14 cellular contexts compared by ENCODE assay signal in genomic region chr2:54341656-54342055, GRCh38.
DNase-seq lines count a peak whose midpoint lies in the region; ATAC-seq and TF ChIP-seq lines count a peak whose summit lies in the region.
"Had no signal": no experiment of that assay in that cellular context is flagged by ENCODE, and none has a peak within 500 bp of the region (broad histone marks: within the 10 kb centered on the region; RNA-seq: fewer than 3 reads in every experiment).

No MANE protein-coding gene starts in this region.

- H3K4me3 ChIP-seq in GM23338 (no peak overlapping the region), PC-3 (ENCODE audit: low read length) (no peak overlapping the region), epithelial cell of proximal tubule (ENCODE audit: low read depth, low read length) (no peak overlapping the region)

- peaks cover 2% of the 10 kb centered on the region; the same call in 1 of the 3 replicates for H3K4me1 Mint-ChIP-seq in GM23338
- H3K4me1 Mint-ChIP-seq in osteocyte (ENCODE audit: unreplicated experiment) = no peaks in the 10 kb centered on the region
- peaks cover 2% of the 10 kb centered on the region for H3K4me1 Mint-ChIP-seq in T-helper 17 cell
- H3K4me1 Mint-ChIP-seq: T-cell had no signal

- peak; percentile 24 for DNase-seq in GM23338 (ENCODE audit: low spot score)
- no peak for DNase-seq in PC-3
- DNase-seq in epithelial cell of proximal tubule (ENCODE audit: low read depth) = no peak
- no peak for DNase-seq in osteocyte (ENCODE audit: extremely low spot score, unreplicated experiment)
- DNase-seq in T-helper 17 cell = no peak
- no peak for DNase-seq in retina
- DNase-seq: activated CD4-positive, alpha-beta T cell treated with anti-CD3 and anti-CD28 coated beads for 1 hour; activated T-cell treated with anti-CD3 and anti-CD28 coated beads for 4 hours; COR-L47; effector memory CD8-positive, alpha-beta T cell; NCI-H1105 treated with DMSO at 0.1 percent for 48 hours; NCI-H774; T-cell had no signal

- ATAC-seq in GM23338 (peak; percentile 41; the same call in 2 of the 3 replicates), PC-3 (no peak), T-helper 17 cell (no peak), HG02884 (IDR thresholded peaks at IDR 0.05; ENCODE audit: unreplicated experiment) (no peak)
- ATAC-seq: effector memory CD8-positive, alpha-beta T cell; T-cell had no signal

- H3K9me2 ChIP-seq in GM23338 (ENCODE audit: insufficient read depth) (no peaks in the 10 kb centered on the region), PC-3 (replicated peaks; ENCODE audit: low read length) (no peaks in the 10 kb centered on the region)

- peak overlapping the region; percentile 7; the same call in 1 of the 2 replicates for H3K27ac Mint-ChIP-seq in GM23338
- H3K27ac Mint-ChIP-seq in osteocyte (ENCODE audit: unreplicated experiment) = no peak overlapping the region
- H3K27ac Mint-ChIP-seq in T-helper 17 cell = no peak overlapping the region
- H3K27ac Mint-ChIP-seq: effector memory CD8-positive, alpha-beta T cell had no signal

- H3K9me3 ChIP-seq in PC-3 (ENCODE audit: low read length) = no peaks in the 10 kb centered on the region
- H3K9me3 ChIP-seq in T-helper 17 cell (ENCODE audit: control insufficient read depth, low read length, poor library complexity, severe bottlenecking) = no peaks in the 10 kb centered on the region

- H3F3A ChIP-seq in GM23338 (replicated peaks; ENCODE audit: low read depth) (no peaks in the 10 kb centered on the region), PC-3 (ENCODE audit: low read length, unreplicated experiment) (no peaks in the 10 kb centered on the region)

- intact Hi-C loops in PC-3 (cut with micrococcal nuclease) = no loop called here

- no peak overlapping the region for H3K9ac ChIP-seq in PC-3 (ENCODE audit: low read length)

- H3K27me3 ChIP-seq in GM23338 (ENCODE audit: insufficient read depth) (no peaks in the 10 kb centered on the region), PC-3 (ENCODE audit: low read length) (peaks cover 30% of the 10 kb centered on the region; the same call in 1 of the 2 replicates)

- H3K36me3 Mint-ChIP-seq in GM23338 (ENCODE audit: low read depth) (no peaks in the 10 kb centered on the region), osteocyte (ENCODE audit: unreplicated experiment) (no peaks in the 10 kb centered on the region), T-helper 17 cell (ENCODE audit: low read depth) (no peaks in the 10 kb centered on the region)
- H3K36me3 Mint-ChIP-seq: T-cell had no signal

- H3K9me3 Mint-ChIP-seq in GM23338 (no peaks in the 10 kb centered on the region), osteocyte (ENCODE audit: unreplicated experiment) (no peaks in the 10 kb centered on the region)
- H3K9me3 Mint-ChIP-seq: effector memory CD8-positive, alpha-beta T cell; T-cell had no signal

- H3K4me2 ChIP-seq in GM23338 (no peak overlapping the region), PC-3 (ENCODE audit: low read length) (no peak overlapping the region)

- CTCF ChIA-PET in PC-3 (lab: Charles Lee) = no interaction called here

- TF ChIP-seq CTCF in GM23338 (conservative IDR thresholded peaks at IDR 0.05; ENCODE audit: low read depth in 2 of 2) (peak; percentile 38 to 66; a peak in 3 of 4 replicates), PC-3 (conservative IDR thresholded peaks at IDR 0.05; ENCODE audit: low read depth, low read length) (peak; percentile 36), epithelial cell of proximal tubule (conservative IDR thresholded peaks at IDR 0.05; ENCODE audit: low read depth, low read length) (peak; percentile 38), osteocyte (IDR thresholded peaks at IDR 0.05) (peak; percentile 22)

- no peaks in the 10 kb centered on the region for H3K27me3 Mint-ChIP-seq in GM23338 (ENCODE audit: insufficient read depth, low read depth, poor library complexity)
- peaks cover 43% of the 10 kb centered on the region for H3K27me3 Mint-ChIP-seq in osteocyte (ENCODE audit: unreplicated experiment)
- H3K27me3 Mint-ChIP-seq in T-helper 17 cell = peaks cover 28% of the 10 kb centered on the region

- H3K27ac ChIP-seq in GM23338 (ENCODE audit: low read depth) (no peak overlapping the region), PC-3 (ENCODE audit: low read length) (no peak overlapping the region)

- H4K20me1 ChIP-seq in GM23338 (replicated peaks; ENCODE audit: insufficient read depth) (0 out of 2 replicates have a peak, but pooled peaks cover 3% of the 10 kb centered on the region), PC-3 (ENCODE audit: low read length) (no peaks in the 10 kb centered on the region)

- H3K4me1 ChIP-seq in GM23338 (ENCODE audit: insufficient read depth) = no peaks in the 10 kb centered on the region
- H3K4me1 ChIP-seq in PC-3 (ENCODE audit: insufficient read depth, low read length) = no peaks in the 10 kb centered on the region

- H3K79me2 ChIP-seq in GM23338 (replicated peaks; ENCODE audit: insufficient read depth) = no peaks in the 10 kb centered on the region
- no peaks in the 10 kb centered on the region for H3K79me2 ChIP-seq in PC-3 (ENCODE audit: low read length)

- POLR2A ChIA-PET in PC-3 (lab: Charles Lee; ENCODE audit: unreplicated experiment) = no interaction called here

- no peak overlapping the region for H3K4me3 Mint-ChIP-seq in GM23338
- no peak overlapping the region for H3K4me3 Mint-ChIP-seq in osteocyte (ENCODE audit: unreplicated experiment)
- H3K4me3 Mint-ChIP-seq in T-helper 17 cell = no peak overlapping the region
- H3K4me3 Mint-ChIP-seq: effector memory CD8-positive, alpha-beta T cell; T-cell had no signal

- H3K36me3 ChIP-seq in GM23338 (ENCODE audit: insufficient read depth) = no peaks in the 10 kb centered on the region
- H3K36me3 ChIP-seq in PC-3 (ENCODE audit: low read depth, low read length) = no peaks in the 10 kb centered on the region

- H2AFZ ChIP-seq in GM23338 = no peak overlapping the region
- H2AFZ ChIP-seq in PC-3 (ENCODE audit: low read length) = no peak overlapping the region

- no TSS peak for BruUV-seq in PC-3 (replicated peaks; lab: Mats Ljungman, UMichigan)

TF ChIP-seq in GM23338, 12 proteins besides CTCF, POLR2A, EP300 and RAD21 (continues in another document):
- no peak for TF ChIP-seq ZNF331 (CRISPR knock-in tag; IDR thresholded peaks at IDR 0.05; ENCODE audit: low read depth)
- no peak for TF ChIP-seq ZNF114 (CRISPR knock-in tag; IDR thresholded peaks at IDR 0.05)
- no peak for TF ChIP-seq NANOG (IDR thresholded peaks at IDR 0.05; ENCODE audit: borderline replicate concordance)
- TF ChIP-seq, protein P1, sequence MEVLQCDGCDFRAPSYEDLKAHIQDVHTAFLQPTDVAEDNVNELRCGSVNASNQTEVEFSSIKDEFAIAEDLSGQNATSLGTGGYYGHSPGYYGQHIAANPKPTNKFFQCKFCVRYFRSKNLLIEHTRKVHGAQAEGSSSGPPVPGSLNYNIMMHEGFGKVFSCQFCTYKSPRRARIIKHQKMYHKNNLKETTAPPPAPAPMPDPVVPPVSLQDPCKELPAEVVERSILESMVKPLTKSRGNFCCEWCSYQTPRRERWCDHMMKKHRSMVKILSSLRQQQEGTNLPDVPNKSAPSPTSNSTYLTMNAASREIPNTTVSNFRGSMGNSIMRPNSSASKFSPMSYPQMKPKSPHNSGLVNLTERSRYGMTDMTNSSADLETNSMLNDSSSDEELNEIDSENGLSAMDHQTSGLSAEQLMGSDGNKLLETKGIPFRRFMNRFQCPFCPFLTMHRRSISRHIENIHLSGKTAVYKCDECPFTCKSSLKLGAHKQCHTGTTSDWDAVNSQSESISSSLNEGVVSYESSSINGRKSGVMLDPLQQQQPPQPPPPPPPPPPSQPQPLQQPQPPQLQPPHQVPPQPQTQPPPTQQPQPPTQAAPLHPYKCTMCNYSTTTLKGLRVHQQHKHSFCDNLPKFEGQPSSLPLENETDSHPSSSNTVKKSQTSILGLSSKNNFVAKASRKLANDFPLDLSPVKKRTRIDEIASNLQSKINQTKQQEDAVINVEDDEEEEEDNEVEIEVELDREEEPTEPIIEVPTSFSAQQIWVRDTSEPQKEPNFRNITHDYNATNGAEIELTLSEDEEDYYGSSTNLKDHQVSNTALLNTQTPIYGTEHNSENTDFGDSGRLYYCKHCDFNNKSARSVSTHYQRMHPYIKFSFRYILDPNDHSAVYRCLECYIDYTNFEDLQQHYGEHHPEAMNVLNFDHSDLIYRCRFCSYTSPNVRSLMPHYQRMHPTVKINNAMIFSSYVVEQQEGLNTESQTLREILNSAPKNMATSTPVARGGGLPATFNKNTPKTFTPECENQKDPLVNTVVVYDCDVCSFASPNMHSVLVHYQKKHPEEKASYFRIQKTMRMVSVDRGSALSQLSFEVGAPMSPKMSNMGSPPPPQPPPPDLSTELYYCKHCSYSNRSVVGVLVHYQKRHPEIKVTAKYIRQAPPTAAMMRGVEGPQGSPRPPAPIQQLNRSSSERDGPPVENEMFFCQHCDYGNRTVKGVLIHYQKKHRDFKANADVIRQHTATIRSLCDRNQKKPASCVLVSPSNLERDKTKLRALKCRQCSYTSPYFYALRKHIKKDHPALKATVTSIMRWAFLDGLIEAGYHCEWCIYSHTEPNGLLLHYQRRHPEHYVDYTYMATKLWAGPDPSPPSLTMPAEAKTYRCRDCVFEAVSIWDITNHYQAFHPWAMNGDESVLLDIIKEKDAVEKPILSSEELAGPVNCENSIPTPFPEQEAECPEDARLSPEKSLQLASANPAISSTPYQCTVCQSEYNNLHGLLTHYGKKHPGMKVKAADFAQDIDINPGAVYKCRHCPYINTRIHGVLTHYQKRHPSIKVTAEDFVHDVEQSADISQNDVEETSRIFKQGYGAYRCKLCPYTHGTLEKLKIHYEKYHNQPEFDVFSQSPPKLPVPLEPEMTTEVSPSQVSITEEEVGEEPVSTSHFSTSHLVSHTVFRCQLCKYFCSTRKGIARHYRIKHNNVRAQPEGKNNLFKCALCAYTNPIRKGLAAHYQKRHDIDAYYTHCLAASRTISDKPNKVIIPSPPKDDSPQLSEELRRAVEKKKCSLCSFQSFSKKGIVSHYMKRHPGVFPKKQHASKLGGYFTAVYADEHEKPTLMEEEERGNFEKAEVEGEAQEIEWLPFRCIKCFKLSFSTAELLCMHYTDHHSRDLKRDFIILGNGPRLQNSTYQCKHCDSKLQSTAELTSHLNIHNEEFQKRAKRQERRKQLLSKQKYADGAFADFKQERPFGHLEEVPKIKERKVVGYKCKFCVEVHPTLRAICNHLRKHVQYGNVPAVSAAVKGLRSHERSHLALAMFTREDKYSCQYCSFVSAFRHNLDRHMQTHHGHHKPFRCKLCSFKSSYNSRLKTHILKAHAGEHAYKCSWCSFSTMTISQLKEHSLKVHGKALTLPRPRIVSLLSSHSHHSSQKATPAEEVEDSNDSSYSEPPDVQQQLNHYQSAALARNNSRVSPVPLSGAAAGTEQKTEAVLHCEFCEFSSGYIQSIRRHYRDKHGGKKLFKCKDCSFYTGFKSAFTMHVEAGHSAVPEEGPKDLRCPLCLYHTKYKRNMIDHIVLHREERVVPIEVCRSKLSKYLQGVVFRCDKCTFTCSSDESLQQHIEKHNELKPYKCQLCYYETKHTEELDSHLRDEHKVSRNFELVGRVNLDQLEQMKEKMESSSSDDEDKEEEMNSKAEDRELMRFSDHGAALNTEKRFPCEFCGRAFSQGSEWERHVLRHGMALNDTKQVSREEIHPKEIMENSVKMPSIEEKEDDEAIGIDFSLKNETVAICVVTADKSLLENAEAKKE (CRISPR knock-in tag; IDR thresholded peaks at IDR 0.05) = no peak
